8 cellular contexts compared by ENCODE assay signal in genomic region chr5:129906177-129906887, GRCh38. TPM values are rescaled to one million over a fixed set of nuclear protein-coding genes. Genes with fewer than 3 reads are reported as not detected.
DNase-seq lines count a peak whose midpoint lies in the region; ATAC-seq and TF ChIP-seq lines count a peak whose summit lies in the region.

No MANE protein-coding gene starts in this region.

- peak overlapping the region; percentile 79 for H3K4me3 ChIP-seq in HUES64 (ENCODE audit: low read length)
- peak overlapping the region; percentile 62 for H3K4me3 ChIP-seq in astrocyte of the cerebellum (ENCODE audit: low read depth, low read length)
- H3K4me3 ChIP-seq in stomach: peak overlapping the region; percentile 68 to 91 (median 70)

- peak; percentile 30 for TF ChIP-seq CTCF in astrocyte of the cerebellum (IDR thresholded peaks at IDR 0.05; ENCODE audit: low read depth, low read length, missing control alignments)
- TF ChIP-seq CTCF in stomach (IDR thresholded peaks at IDR 0.05): no peak

- ATAC-seq in left colon (no peak), HG03571 (IDR thresholded peaks at IDR 0.05; ENCODE audit: unreplicated experiment) (no peak), HG03442 (IDR thresholded peaks at IDR 0.05; ENCODE audit: unreplicated experiment) (no peak)

- no peaks in the 10 kb centered on the region for H3K36me3 ChIP-seq in HUES64 (ENCODE audit: insufficient read depth, low read length)
- no peaks in the 10 kb centered on the region for H3K36me3 ChIP-seq in stomach

- in situ Hi-C loops in astrocyte of the cerebellum (cut with HindIII; ENCODE audit: low sequenced_read_pairs): no loop called here

- 8% methylated on average over 17 of the region's 20 CpGs for WGBS in HUES64
- WGBS in stomach, 5 donors: 4 to 6% (median 5%) methylated on average over 20 of the region's 20 CpGs

- no peak for TF ChIP-seq EP300 in stomach (IDR thresholded peaks at IDR 0.05)

- DNase-seq in astrocyte of the cerebellum (ENCODE audit: low read depth) (peak; percentile 24), left colon (peak; percentile 6 to 29), stomach (no peak), GF-D8 (lab: John Stamatoyannopoulos, UW) (no peak), KG1 (lab: John Stamatoyannopoulos, UW) (no peak)

- no peaks in the 10 kb centered on the region for H3K9me3 ChIP-seq in HUES64 (ENCODE audit: insufficient read depth, low read depth, low read length)
- H3K9me3 ChIP-seq in stomach: no peaks in the 10 kb centered on the region

- H3K27me3 ChIP-seq in HUES64 (ENCODE audit: insufficient read depth, low read length) (peaks cover 68% of the 10 kb centered on the region), stomach (peaks cover 0 to 53% (median 25%) of the 10 kb centered on the region in 3 donors)

- intact Hi-C loops in left colon (cut with DNase I, micrococcal nuclease): no loop called here
- intact Hi-C loops in stomach (cut with DNase I; ENCODE audit: low total_unique reads): no loop called here

- no peak overlapping the region for H3K27ac ChIP-seq in HUES64 (ENCODE audit: low read depth, low read length)
- H3K27ac ChIP-seq in stomach: no peak overlapping the region

- no peak overlapping the region for H3K9ac ChIP-seq in HUES64 (ENCODE audit: low read depth, low read length)

- H3K4me1 ChIP-seq in HUES64 (ENCODE audit: insufficient read depth, low read length): no peaks in the 10 kb centered on the region
- H3K4me1 ChIP-seq in stomach: peaks cover 7 to 34% (median 29%) of the 10 kb centered on the region in 4 donors

- no peak for TF ChIP-seq POLR2A in stomach (IDR thresholded peaks at IDR 0.05)

RNA-seq across cellular contexts. Expression of gene CHSY3, which starts 2.1 kb away (rescaled TPM):
- 0.80 TPM for polyA plus RNA-seq in HUES64 (2013, experiment 1 of 2)
- polyA plus RNA-seq in HUES64 (2013, experiment 2 of 2): 1.1 TPM
- total RNA-seq in left colon (under 1 TPM; 0.52 to 0.67 TPM), stomach (1 to 10 TPM in 3 of 5 donors, under 1 TPM in 1, not detected in 1; under 0.01 to 6.1 (median 2.2) TPM)
- polyA plus RNA-seq in stomach: under 1 TPM; 0.15 to 0.31 (median 0.25) TPM

Comparison
In these comparisons a context has a peak if more than half of its experiments do, and no peak if none do; other contexts are left out.
1. DNase-seq: peak in astrocyte of the cerebellum (single experiment) and left colon (2 of 2); none in stomach (single experiment), GF-D8 (single experiment) and KG1 (single experiment).
2. Peak in every context shown above with its lines, with median percentiles within 50 percentile points of each other: H3K4me3 ChIP-seq.